In the genomic region with DNA sequence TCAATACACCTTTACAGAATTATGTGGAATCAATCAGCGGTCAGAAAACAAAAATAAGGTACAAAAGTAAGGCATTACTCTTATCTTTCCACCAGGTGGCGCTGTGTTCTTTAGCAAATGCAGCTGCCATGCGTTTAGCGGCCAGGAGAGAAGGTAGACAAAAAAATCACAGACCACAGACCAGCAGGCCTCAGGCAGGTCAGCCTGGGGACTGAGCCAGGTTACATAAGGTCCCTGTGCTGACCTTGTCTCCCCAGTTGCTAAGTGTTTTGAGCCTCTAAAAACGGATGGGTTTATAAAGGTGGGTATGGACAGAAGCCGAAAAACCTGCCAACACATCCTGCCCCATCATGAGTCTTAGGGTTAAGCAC, we compare ENCODE assay signal across 8 cellular contexts. TPM values are rescaled to one million over a fixed set of nuclear protein-coding genes. Genes with fewer than 3 reads are reported as not detected.
DNase-seq lines count a peak whose midpoint lies in the region; ATAC-seq and TF ChIP-seq lines count a peak whose summit lies in the region.

No MANE protein-coding gene starts in this region.

- POLR2A ChIA-PET in Panc1 (lab: Charles Lee) = no interaction called here

- H3K27me3 Mint-ChIP-seq in activated T-cell treated with anti-CD3 and anti-CD28 coated beads, Interleukin-2, amount 50 U/mL, for 72 hours (ENCODE audit: low read depth) = peaks cover 8% of the 10 kb centered on the region
- peaks cover 22% of the 10 kb centered on the region for H3K27me3 Mint-ChIP-seq in nephron progenitor cell (ENCODE audit: low read depth, poor library complexity)
- H3K27me3 Mint-ChIP-seq in type B pancreatic cell = peaks cover 24% of the 10 kb centered on the region

- peaks cover 10 to 15% of the 10 kb centered on the region in 2 donors for H3K36me3 Mint-ChIP-seq in activated T-cell treated with anti-CD3 and anti-CD28 coated beads, Interleukin-2, amount 50 U/mL, for 72 hours (ENCODE audit: insufficient read depth in 2 of 2)
- H3K36me3 Mint-ChIP-seq in nephron progenitor cell (ENCODE audit: low read depth) (peaks cover 5% of the 10 kb centered on the region), type B pancreatic cell (no peaks in the 10 kb centered on the region)

- TF ChIP-seq CTCF in LNCaP clone FGC (IDR thresholded peaks at IDR 0.05; ENCODE audit: control insufficient read depth, extremely low read depth, insufficient read depth) (peak; percentile 84), Panc1 (IDR thresholded peaks at IDR 0.05) (peak; percentile 81), fibroblast of pulmonary artery (IDR thresholded peaks at IDR 0.05; ENCODE audit: low read length, missing control alignments) (peak; percentile 69), nephron progenitor cell (IDR thresholded peaks at IDR 0.05) (peak; percentile 86), type B pancreatic cell (conservative IDR thresholded peaks at IDR 0.05) (peak; percentile 94)

- H3K27ac Mint-ChIP-seq in activated T-cell treated with anti-CD3 and anti-CD28 coated beads, Interleukin-2, amount 50 U/mL, for 72 hours = no peak overlapping the region
- H3K27ac Mint-ChIP-seq in nephron progenitor cell (no peak overlapping the region), type B pancreatic cell (no peak overlapping the region)

- H3K4me1 Mint-ChIP-seq in activated T-cell treated with anti-CD3 and anti-CD28 coated beads, Interleukin-2, amount 50 U/mL, for 72 hours (ENCODE audit: low read depth) = peaks cover 14% of the 10 kb centered on the region
- H3K4me1 Mint-ChIP-seq in nephron progenitor cell (peaks cover 12% of the 10 kb centered on the region), type B pancreatic cell (ENCODE audit: unreplicated experiment) (peaks cover 16% of the 10 kb centered on the region)

- no peaks in the 10 kb centered on the region for H3K9me3 Mint-ChIP-seq in activated T-cell treated with anti-CD3 and anti-CD28 coated beads, Interleukin-2, amount 50 U/mL, for 72 hours
- H3K9me3 Mint-ChIP-seq in nephron progenitor cell (no peaks in the 10 kb centered on the region), type B pancreatic cell (no peaks in the 10 kb centered on the region)

- peak; percentile 49 for ATAC-seq in Panc1
- no peak for ATAC-seq in activated T-cell treated with anti-CD3 and anti-CD28 coated beads, Interleukin-2, amount 50 U/mL, for 72 hours (replicated peaks in 1 of 2)

- peaks cover 11% of the 10 kb centered on the region for H3K27me3 ChIP-seq in Panc1 (ENCODE audit: control insufficient read depth, insufficient read depth, low read length)

- no peak overlapping the region for H3K4me3 Mint-ChIP-seq in activated T-cell treated with anti-CD3 and anti-CD28 coated beads, Interleukin-2, amount 50 U/mL, for 72 hours
- no peak overlapping the region for H3K4me3 Mint-ChIP-seq in nephron progenitor cell
- H3K4me3 Mint-ChIP-seq in type B pancreatic cell = no peak overlapping the region

- no peak overlapping the region for H3K27ac ChIP-seq in Panc1 (ENCODE audit: low read length)

- H3K9me3 ChIP-seq in Panc1 (ENCODE audit: control insufficient read depth, insufficient read depth, low read depth, low read length) = no peaks in the 10 kb centered on the region

- CTCF ChIA-PET in Panc1 (lab: Charles Lee) = interaction anchor here (0.7 to 1.3 kb wide), 6 partner anchors 155 to 237 kb away, joined by 3 to 6 read pairs (median 4); no protein-coding TSS in a partner anchor

- DNase-seq in ELF-1 (ENCODE audit: low read depth, low spot score) = peak; percentile 83
- peak; percentile 79 for DNase-seq in LNCaP clone FGC (ENCODE audit: low read depth)
- peak; percentile 22 for DNase-seq in Panc1 (ENCODE audit: low read depth, low spot score)
- DNase-seq in activated T-cell treated with anti-CD3 and anti-CD28 coated beads, Interleukin-2, amount 50 U/mL, for 72 hours = peak; percentile 74 to 76
- DNase-seq in fibroblast of pulmonary artery (ENCODE audit: low read depth) = peak; percentile 87
- DNase-seq in nephron progenitor cell = peak; percentile 75
- DNase-seq in type B pancreatic cell (ENCODE audit: extremely low spot score, unreplicated experiment) = no peak
- no peak for DNase-seq in epidermal melanocyte (ENCODE audit: insufficient read length, low spot score)

- no peaks in the 10 kb centered on the region; the same call in 1 of the 2 replicates for H3K36me3 ChIP-seq in Panc1 (ENCODE audit: control insufficient read depth, insufficient read depth, low read length)

- intact Hi-C loops in Panc1 (cut with micrococcal nuclease; ENCODE audit: unreplicated experiment) = loop anchor here (1.0 kb wide), 1 partner anchor 183 kb away; no protein-coding TSS in a partner anchor

- in situ Hi-C loops in Panc1 (cut with HindIII; ENCODE audit: low pct_unique_long_range_greater_than_20kb, low sequenced_read_pairs) = no loop called here

- H3K4me3 ChIP-seq in LNCaP clone FGC (ENCODE audit: low read depth, low read length) (no peak overlapping the region), Panc1 (ENCODE audit: low read depth in 2 of 2, low read length in 2 of 2) (no peak overlapping the region), fibroblast of pulmonary artery (replicated peaks; ENCODE audit: low read depth, low read length) (no peak overlapping the region)

- no TSS peak for BruUV-seq in Panc1 (replicated peaks; lab: Mats Ljungman, UMichigan)

- H3K4me1 ChIP-seq in Panc1 (ENCODE audit: control insufficient read depth, insufficient read depth, low read length) = no peaks in the 10 kb centered on the region

RNA-seq across cellular contexts. Expression of a gene that starts 2.8 kb away (rescaled TPM):
- total RNA-seq in Panc1 (2021; ENCODE audit: unreplicated experiment) (0.23 TPM), type B pancreatic cell (ENCODE audit: low replicate concordance) (9.7 and 14.6 TPM in 2 replicates)
- polyA plus RNA-seq in Panc1 (2012; ENCODE audit: insufficient read length) = 0.42 TPM
- 10 to 100 TPM; 73.3 to 79.4 TPM for total RNA-seq in activated T-cell treated with anti-CD3 and anti-CD28 coated beads, Interleukin-2, amount 50 U/mL, for 72 hours

RNA-seq across cellular contexts. Expression of a gene that starts 12.3 kb away (rescaled TPM):
- total RNA-seq in Panc1 (2021; ENCODE audit: unreplicated experiment) (1.2 TPM), type B pancreatic cell (ENCODE audit: low replicate concordance) (4.2 and 5.0 TPM in 2 replicates)
- 0.53 TPM for polyA plus RNA-seq in Panc1 (2012; ENCODE audit: insufficient read length)
- total RNA-seq in activated T-cell treated with anti-CD3 and anti-CD28 coated beads, Interleukin-2, amount 50 U/mL, for 72 hours = 1 to 10 TPM; 3.6 to 3.9 TPM

Comparison
In these comparisons a context has a peak if more than half of its experiments do, and no peak if none do; other contexts are left out.
1. DNase-seq: peak in ELF-1 (single experiment), LNCaP clone FGC (single experiment), Panc1 (single experiment), activated T-cell treated with anti-CD3 and anti-CD28 coated beads, Interleukin-2, amount 50 U/mL, for 72 hours (2 of 2), fibroblast of pulmonary artery (single experiment) and nephron progenitor cell (single experiment); none in type B pancreatic cell (single experiment) and epidermal melanocyte (single experiment).
2. Peak in every context shown above with its lines, with median percentiles within 50 percentile points of each other: CTCF ChIP-seq.